ENCODE assay signal across 1 cellular context in the genomic region with DNA sequence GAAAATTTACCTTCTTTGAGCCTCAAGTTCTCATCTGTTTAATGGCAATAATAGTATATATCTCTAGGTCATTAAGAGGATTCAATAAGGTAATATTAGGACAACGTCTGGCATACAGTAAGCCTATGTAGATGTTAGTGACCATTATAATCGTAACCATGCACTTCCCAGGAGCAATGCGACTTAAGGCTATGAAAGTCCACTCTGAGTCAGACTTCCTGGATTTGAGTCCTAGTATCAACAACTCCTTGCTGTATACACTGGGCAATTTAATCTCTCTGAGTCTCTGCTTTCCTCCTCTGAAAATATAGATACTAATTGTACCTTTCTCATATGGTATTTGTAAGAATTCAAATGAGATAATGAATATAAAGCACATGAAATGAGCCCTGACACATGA.
TF ChIP-seq lines count a peak whose summit lies in the region.

No MANE protein-coding gene starts in this region.

TF ChIP-seq in HepG2, 621 proteins besides CTCF, POLR2A, EP300 and RAD21 (continued from another document):
- TF ChIP-seq HOMEZ (CRISPR knock-in tag; IDR thresholded peaks at IDR 0.05; ENCODE audit: low read depth) (no peak), ZBTB42 (CRISPR knock-in tag; IDR thresholded peaks at IDR 0.05) (no peak)
- TF ChIP-seq, protein P1, sequence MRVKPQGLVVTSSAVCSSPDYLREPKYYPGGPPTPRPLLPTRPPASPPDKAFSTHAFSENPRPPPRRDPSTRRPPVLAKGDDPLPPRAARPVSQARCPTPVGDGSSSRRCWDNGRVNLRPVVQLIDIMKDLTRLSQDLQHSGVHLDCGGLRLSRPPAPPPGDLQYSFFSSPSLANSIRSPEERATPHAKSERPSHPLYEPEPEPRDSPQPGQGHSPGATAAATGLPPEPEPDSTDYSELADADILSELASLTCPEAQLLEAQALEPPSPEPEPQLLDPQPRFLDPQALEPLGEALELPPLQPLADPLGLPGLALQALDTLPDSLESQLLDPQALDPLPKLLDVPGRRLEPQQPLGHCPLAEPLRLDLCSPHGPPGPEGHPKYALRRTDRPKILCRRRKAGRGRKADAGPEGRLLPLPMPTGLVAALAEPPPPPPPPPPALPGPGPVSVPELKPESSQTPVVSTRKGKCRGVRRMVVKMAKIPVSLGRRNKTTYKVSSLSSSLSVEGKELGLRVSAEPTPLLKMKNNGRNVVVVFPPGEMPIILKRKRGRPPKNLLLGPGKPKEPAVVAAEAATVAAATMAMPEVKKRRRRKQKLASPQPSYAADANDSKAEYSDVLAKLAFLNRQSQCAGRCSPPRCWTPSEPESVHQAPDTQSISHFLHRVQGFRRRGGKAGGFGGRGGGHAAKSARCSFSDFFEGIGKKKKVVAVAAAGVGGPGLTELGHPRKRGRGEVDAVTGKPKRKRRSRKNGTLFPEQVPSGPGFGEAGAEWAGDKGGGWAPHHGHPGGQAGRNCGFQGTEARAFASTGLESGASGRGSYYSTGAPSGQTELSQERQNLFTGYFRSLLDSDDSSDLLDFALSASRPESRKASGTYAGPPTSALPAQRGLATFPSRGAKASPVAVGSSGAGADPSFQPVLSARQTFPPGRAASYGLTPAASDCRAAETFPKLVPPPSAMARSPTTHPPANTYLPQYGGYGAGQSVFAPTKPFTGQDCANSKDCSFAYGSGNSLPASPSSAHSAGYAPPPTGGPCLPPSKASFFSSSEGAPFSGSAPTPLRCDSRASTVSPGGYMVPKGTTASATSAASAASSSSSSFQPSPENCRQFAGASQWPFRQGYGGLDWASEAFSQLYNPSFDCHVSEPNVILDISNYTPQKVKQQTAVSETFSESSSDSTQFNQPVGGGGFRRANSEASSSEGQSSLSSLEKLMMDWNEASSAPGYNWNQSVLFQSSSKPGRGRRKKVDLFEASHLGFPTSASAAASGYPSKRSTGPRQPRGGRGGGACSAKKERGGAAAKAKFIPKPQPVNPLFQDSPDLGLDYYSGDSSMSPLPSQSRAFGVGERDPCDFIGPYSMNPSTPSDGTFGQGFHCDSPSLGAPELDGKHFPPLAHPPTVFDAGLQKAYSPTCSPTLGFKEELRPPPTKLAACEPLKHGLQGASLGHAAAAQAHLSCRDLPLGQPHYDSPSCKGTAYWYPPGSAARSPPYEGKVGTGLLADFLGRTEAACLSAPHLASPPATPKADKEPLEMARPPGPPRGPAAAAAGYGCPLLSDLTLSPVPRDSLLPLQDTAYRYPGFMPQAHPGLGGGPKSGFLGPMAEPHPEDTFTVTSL (CRISPR knock-in tag; IDR thresholded peaks at IDR 0.05; ENCODE audit: borderline replicate concordance): no peak
